ENCODE assay signal across 15 cellular contexts in the genomic region with DNA sequence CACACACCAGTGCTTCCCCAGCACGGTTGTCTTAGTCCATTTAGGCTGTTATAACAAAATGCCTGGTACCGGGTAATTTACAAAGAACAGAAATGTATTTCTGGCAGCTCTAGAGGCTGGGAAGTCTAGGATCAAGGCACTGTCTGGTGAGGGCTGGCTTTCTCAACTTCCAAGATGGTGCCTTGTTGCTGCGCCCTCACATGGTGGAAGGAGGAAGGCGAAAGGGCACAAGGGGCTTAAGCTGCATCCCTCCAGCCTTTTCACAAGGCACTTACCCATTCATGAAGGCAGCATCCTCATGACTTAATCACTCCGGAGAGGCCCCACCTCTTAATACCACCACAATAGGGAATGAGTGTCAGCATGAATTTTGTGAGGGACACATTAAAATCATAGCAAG.
"Had no signal": no experiment of that assay in that cellular context is flagged by ENCODE, and none has a peak within 500 bp of the region (broad histone marks: within the 10 kb centered on the region; RNA-seq: fewer than 3 reads in every experiment).

No MANE protein-coding gene starts in this region.

- H3K36me3 ChIP-seq: thoracic aorta, upper lobe of right lung had no signal

- H3K36me3 Mint-ChIP-seq: activated naive CD4-positive, alpha-beta T cell treated with anti-CD3 and anti-CD28 coated beads, Interleukin-2, amount 10 ng/mL, durations not matched to agents 7 days and 5 days; memory B cell; naive thymus-derived CD8-positive, alpha-beta T cell; stimulated activated effector memory CD8-positive, alpha-beta T cell treated with anti-CD3 and anti-CD28 coated beads, Interleukin-12 subunit alpha, Interleukin-12 subunit beta, amount 100 ng/mL, for 72 hours had no signal

- H3K9me3 ChIP-seq: thoracic aorta, upper lobe of right lung had no signal

- H3K27me3 Mint-ChIP-seq: activated CD4-positive, alpha-beta memory T cell treated with anti-CD3 and anti-CD28 coated beads, Interleukin-2, amount 10 ng/mL, durations not matched to agents 7 days and 5 days; activated naive CD4-positive, alpha-beta T cell treated with anti-CD3 and anti-CD28 coated beads, Interleukin-2, amount 10 ng/mL, durations not matched to agents 7 days and 5 days; activated T-cell treated with anti-CD3 and anti-CD28 coated beads, Interleukin-2, amount 50 U/mL, for 24 hours had no signal

- H3K27ac ChIP-seq: dorsolateral prefrontal cortex, hepatocyte, thoracic aorta, upper lobe of right lung had no signal

- H3K4me1 Mint-ChIP-seq: activated CD4-positive, alpha-beta memory T cell treated with anti-CD3 and anti-CD28 coated beads, Interleukin-2, amount 10 ng/mL, durations not matched to agents 7 days and 5 days; activated naive CD4-positive, alpha-beta T cell treated with anti-CD3 and anti-CD28 coated beads, Interleukin-2, amount 10 ng/mL, durations not matched to agents 7 days and 5 days; memory B cell; naive thymus-derived CD8-positive, alpha-beta T cell; stimulated activated effector memory CD8-positive, alpha-beta T cell treated with anti-CD3 and anti-CD28 coated beads, Interleukin-12 subunit alpha, Interleukin-12 subunit beta, amount 100 ng/mL, for 72 hours had no signal

- H2AFZ ChIP-seq: hepatocyte had no signal

- H3K4me3 Mint-ChIP-seq: activated CD4-positive, alpha-beta memory T cell treated with anti-CD3 and anti-CD28 coated beads, Interleukin-2, amount 10 ng/mL, durations not matched to agents 7 days and 5 days; activated naive CD4-positive, alpha-beta T cell treated with anti-CD3 and anti-CD28 coated beads, Interleukin-2, amount 10 ng/mL, durations not matched to agents 7 days and 5 days; activated T-cell treated with anti-CD3 and anti-CD28 coated beads, Interleukin-2, amount 50 U/mL, for 24 hours; memory B cell; naive thymus-derived CD8-positive, alpha-beta T cell; stimulated activated effector memory CD8-positive, alpha-beta T cell treated with anti-CD3 and anti-CD28 coated beads, Interleukin-12 subunit alpha, Interleukin-12 subunit beta, amount 100 ng/mL, for 72 hours had no signal

- H3K4me1 ChIP-seq: upper lobe of right lung had no signal

- H3K9me3 Mint-ChIP-seq: activated T-cell treated with anti-CD3 and anti-CD28 coated beads, Interleukin-2, amount 50 U/mL, for 24 hours had no signal

- DNase-seq: activated CD4-positive, alpha-beta memory T cell treated with anti-CD3 and anti-CD28 coated beads, Interleukin-2, amount 10 ng/mL, durations not matched to agents 7 days and 5 days; activated naive CD4-positive, alpha-beta T cell treated with anti-CD3 and anti-CD28 coated beads, Interleukin-2, amount 10 ng/mL, durations not matched to agents 7 days and 5 days; activated T-cell treated with anti-CD3 and anti-CD28 coated beads, Interleukin-2, amount 50 U/mL, for 24 hours; dorsolateral prefrontal cortex; kidney glomerular epithelial cell; left ventricle myocardium superior; naive thymus-derived CD8-positive, alpha-beta T cell; posterior cingulate gyrus; retina; T1000; upper lobe of right lung had no signal

- H3K27ac Mint-ChIP-seq: activated CD4-positive, alpha-beta memory T cell treated with anti-CD3 and anti-CD28 coated beads, Interleukin-2, amount 10 ng/mL, durations not matched to agents 7 days and 5 days; activated naive CD4-positive, alpha-beta T cell treated with anti-CD3 and anti-CD28 coated beads, Interleukin-2, amount 10 ng/mL, durations not matched to agents 7 days and 5 days; activated T-cell treated with anti-CD3 and anti-CD28 coated beads, Interleukin-2, amount 50 U/mL, for 24 hours; memory B cell; naive thymus-derived CD8-positive, alpha-beta T cell; stimulated activated effector memory CD8-positive, alpha-beta T cell treated with anti-CD3 and anti-CD28 coated beads, Interleukin-12 subunit alpha, Interleukin-12 subunit beta, amount 100 ng/mL, for 72 hours had no signal

- ATAC-seq: left ventricle myocardium superior; naive thymus-derived CD8-positive, alpha-beta T cell; stimulated activated effector memory CD8-positive, alpha-beta T cell treated with anti-CD3 and anti-CD28 coated beads, Interleukin-12 subunit alpha, Interleukin-12 subunit beta, amount 100 ng/mL, for 72 hours; upper lobe of right lung had no signal

- H3K27me3 ChIP-seq: hepatocyte, upper lobe of right lung had no signal

- H3K4me2 ChIP-seq: hepatocyte had no signal

- H3K4me3 ChIP-seq: dorsolateral prefrontal cortex, hepatocyte, thoracic aorta, upper lobe of right lung had no signal
